In the genomic region with DNA sequence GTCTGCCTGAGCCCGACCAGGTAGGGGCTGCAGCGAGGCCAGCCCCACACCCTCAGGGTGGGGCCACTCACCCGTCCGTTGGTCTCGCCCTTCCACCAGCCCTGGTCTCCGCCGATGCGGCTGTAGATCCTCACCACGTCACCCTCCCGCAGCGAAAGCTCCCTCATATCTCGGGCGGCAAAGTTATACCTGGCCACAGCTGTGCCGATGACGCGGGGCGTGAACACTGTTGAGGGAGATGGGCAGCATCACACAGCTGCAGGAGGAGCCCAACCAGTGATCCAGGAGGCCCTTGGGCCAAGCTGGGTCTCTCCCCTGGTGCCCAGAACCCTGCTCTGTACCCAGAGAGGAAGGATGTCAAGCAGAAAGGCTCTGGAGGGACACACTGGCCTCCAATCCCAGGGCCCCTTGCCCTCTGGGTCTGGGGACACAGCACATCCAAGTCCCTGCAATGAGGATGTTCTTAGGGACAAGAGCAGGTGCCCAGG, we compare ENCODE assay signal across 19 cellular contexts. TPM values are rescaled to one million over a fixed set of nuclear protein-coding genes. Genes with fewer than 3 reads are reported as not detected.
DNase-seq lines count a peak whose midpoint lies in the region; ATAC-seq and TF ChIP-seq lines count a peak whose summit lies in the region.
"Had no signal": no experiment of that assay in that cellular context is flagged by ENCODE, and none has a peak within 500 bp of the region (broad histone marks: within the 10 kb centered on the region; RNA-seq: fewer than 3 reads in every experiment).

No MANE protein-coding gene starts in this region.

- no peak overlapping the region for H2AFZ ChIP-seq in osteoblast (ENCODE audit: low read length)

- peaks cover 7% of the 10 kb centered on the region for H3K9me3 ChIP-seq in osteoblast (ENCODE audit: low read depth, low read length)

- H3K4me2 ChIP-seq in osteoblast (ENCODE audit: insufficient read depth, low read length), result no peak overlapping the region
- H3K4me2 ChIP-seq: SK-N-SH had no signal

- TF ChIP-seq CTCF in natural killer cell (IDR thresholded peaks at IDR 0.05) (no peak), coronary artery (IDR thresholded peaks at IDR 0.05) (no peak), osteoblast (IDR thresholded peaks at IDR 0.05; ENCODE audit: extremely low read depth, low read depth, low read length) (no peak)

- H3K9me3 Mint-ChIP-seq in natural killer cell, result peaks cover 4 to 9% of the 10 kb centered on the region in 2 donors
- no peaks in the 10 kb centered on the region for H3K9me3 Mint-ChIP-seq in natural killer cell treated with Interleukin-12 subunit alpha and Interleukin-12 subunit beta and Interleukin-15 and Interleukin-18, amount 100 ng/mL, for 72 hours

- CTCF ChIA-PET in HEK293T (lab: Yijun Ruan, JAX), result interaction anchor here (1.4 kb wide), 2 partner anchors 8 to 14 kb away, joined by 3 to 7 read pairs; no protein-coding TSS in a partner anchor

- no peak overlapping the region for H3K27ac ChIP-seq in coronary artery
- no peak overlapping the region for H3K27ac ChIP-seq in osteoblast (ENCODE audit: low read depth, low read length)
- H3K27ac ChIP-seq in caudate nucleus (ENCODE audit: low read depth, low read length), result no peak overlapping the region
- H3K27ac ChIP-seq: esophagus muscularis mucosa had no signal

- H3K36me3 ChIP-seq in osteoblast (ENCODE audit: insufficient read depth, low read length), result peaks cover 26% of the 10 kb centered on the region

- H3K4me1 Mint-ChIP-seq in natural killer cell, result no peaks in the 10 kb centered on the region
- no peaks in the 10 kb centered on the region for H3K4me1 Mint-ChIP-seq in natural killer cell treated with Interleukin-12 subunit alpha and Interleukin-12 subunit beta and Interleukin-15 and Interleukin-18, amount 100 ng/mL, for 72 hours (ENCODE audit: low read depth in 2 of 2)
- H3K4me1 Mint-ChIP-seq: activated B cell treated with CpG ODN at 0.5 μM for 24 hours; CD4-positive, CD25-positive, alpha-beta regulatory T cell had no signal

- no peak overlapping the region for H3K4me3 Mint-ChIP-seq in natural killer cell
- H3K4me3 Mint-ChIP-seq in natural killer cell treated with Interleukin-12 subunit alpha and Interleukin-12 subunit beta and Interleukin-15 and Interleukin-18, amount 100 ng/mL, for 72 hours, result no peak overlapping the region
- H3K4me3 Mint-ChIP-seq: activated B cell treated with CpG ODN at 0.5 μM for 24 hours; activated CD8-positive, alpha-beta T cell treated with anti-CD3 and anti-CD28 coated beads for 36 hours; activated T-cell treated with anti-CD3 and anti-CD28 coated beads, Interleukin-2, amount 50 U/mL, for 72 hours; CD4-positive, CD25-positive, alpha-beta regulatory T cell; effector memory CD8-positive, alpha-beta T cell; T-helper 2 cell treated with Interferon-gamma antibody and Interleukin-4, amounts not matched to agents 5 μg/mL and 100 μg/mL, for 36 hours had no signal

- H3K27me3 Mint-ChIP-seq in natural killer cell (ENCODE audit: low read depth in 2 of 2), result no peaks in the 10 kb centered on the region
- no peaks in the 10 kb centered on the region for H3K27me3 Mint-ChIP-seq in natural killer cell treated with Interleukin-12 subunit alpha and Interleukin-12 subunit beta and Interleukin-15 and Interleukin-18, amount 100 ng/mL, for 72 hours
- H3K27me3 Mint-ChIP-seq: activated B cell treated with CpG ODN at 0.5 μM for 24 hours; activated CD8-positive, alpha-beta T cell treated with anti-CD3 and anti-CD28 coated beads for 36 hours; CD4-positive, CD25-positive, alpha-beta regulatory T cell; effector memory CD8-positive, alpha-beta T cell had no signal

- H3K4me3 ChIP-seq in coronary artery (no peak overlapping the region), osteoblast (ENCODE audit: insufficient read depth, low read length) (no peak overlapping the region)
- H3K4me3 ChIP-seq: esophagus muscularis mucosa had no signal

- DNase-seq in natural killer cell (peak; percentile 4), coronary artery (ENCODE audit: low spot score) (peak; percentile 54), osteoblast (ENCODE audit: insufficient read length, low spot score, missing footprints) (peak; percentile 71), caudate nucleus (lab: John Stamatoyannopoulos, UW) (no peak), HEK293T (ENCODE audit: extremely low spot score) (no peak), NCI-H510A treated with DMSO at 0.1 percent for 48 hours (lab: John Stamatoyannopoulos, UW) (no peak)
- DNase-seq in natural killer cell treated with Interleukin-12 subunit alpha and Interleukin-12 subunit beta and Interleukin-15 and Interleukin-18, amount 100 ng/mL, for 72 hours (ENCODE audit: low spot score), result no peak
- DNase-seq: activated B cell treated with CpG ODN at 0.5 μM for 24 hours; activated T-cell treated with anti-CD3 and anti-CD28 coated beads, Interleukin-2, amount 50 U/mL, for 72 hours; CD4-positive, CD25-positive, alpha-beta regulatory T cell; effector memory CD8-positive, alpha-beta T cell; hypothalamus; NCI-H1436; NK-92 treated with Interleukin-12 subunit alpha and Interleukin-12 subunit beta, amount 100 ng/mL, for 24 hours; SK-N-SH had no signal

- H3K27me3 ChIP-seq in osteoblast (ENCODE audit: insufficient read depth, low read length), result no peaks in the 10 kb centered on the region
- H3K27me3 ChIP-seq: esophagus muscularis mucosa had no signal

- POLR2A ChIA-PET in HEK293T (lab: Yijun Ruan, JAX), result no interaction called here

- H3K79me2 ChIP-seq in osteoblast (ENCODE audit: insufficient read depth, low read length), result no peaks in the 10 kb centered on the region

- peaks cover 6% of the 10 kb centered on the region for H3K4me1 ChIP-seq in osteoblast (ENCODE audit: insufficient read depth, low read length)
- H3K4me1 ChIP-seq: esophagus muscularis mucosa had no signal

- intact Hi-C loops in natural killer cell (cut with micrococcal nuclease), result no loop called here

- ATAC-seq in natural killer cell (no peak), GM18502 (IDR thresholded peaks at IDR 0.05; ENCODE audit: poor library complexity, unreplicated experiment) (no peak)
- no peak for ATAC-seq in natural killer cell treated with Interleukin-12 subunit alpha and Interleukin-12 subunit beta and Interleukin-15 and Interleukin-18, amount 100 ng/mL, for 72 hours
- ATAC-seq: activated CD8-positive, alpha-beta T cell treated with anti-CD3 and anti-CD28 coated beads for 36 hours; activated T-cell treated with anti-CD3 and anti-CD28 coated beads, Interleukin-2, amount 50 U/mL, for 72 hours; effector memory CD8-positive, alpha-beta T cell had no signal

- H3K36me3 Mint-ChIP-seq in natural killer cell, result peaks cover 9% of the 10 kb centered on the region
- peaks cover 15% of the 10 kb centered on the region for H3K36me3 Mint-ChIP-seq in natural killer cell treated with Interleukin-12 subunit alpha and Interleukin-12 subunit beta and Interleukin-15 and Interleukin-18, amount 100 ng/mL, for 72 hours

- peaks cover 2% of the 10 kb centered on the region for H4K20me1 ChIP-seq in osteoblast (ENCODE audit: insufficient read depth, low read length)

- no peak overlapping the region for H3K27ac Mint-ChIP-seq in natural killer cell
- no peak overlapping the region for H3K27ac Mint-ChIP-seq in natural killer cell treated with Interleukin-12 subunit alpha and Interleukin-12 subunit beta and Interleukin-15 and Interleukin-18, amount 100 ng/mL, for 72 hours
- H3K27ac Mint-ChIP-seq: activated B cell treated with CpG ODN at 0.5 μM for 24 hours; activated CD8-positive, alpha-beta T cell treated with anti-CD3 and anti-CD28 coated beads for 36 hours; activated T-cell treated with anti-CD3 and anti-CD28 coated beads, Interleukin-2, amount 50 U/mL, for 72 hours; CD4-positive, CD25-positive, alpha-beta regulatory T cell; effector memory CD8-positive, alpha-beta T cell; T-helper 2 cell treated with Interferon-gamma antibody and Interleukin-4, amounts not matched to agents 5 μg/mL and 100 μg/mL, for 36 hours had no signal

TF ChIP-seq in HEK293T, 16 proteins besides CTCF, POLR2A, EP300 and RAD21:
- no peak for TF ChIP-seq ELF4 (IDR thresholded peaks at IDR 0.05)
- TF ChIP-seq ARNT (IDR thresholded peaks at IDR 0.05), result no peak
- no peak for TF ChIP-seq L3MBTL2 (conservative IDR thresholded peaks at IDR 0.05)
- no peak for TF ChIP-seq CTBP1 (IDR thresholded peaks at IDR 0.05; ENCODE audit: borderline replicate concordance)
- no peak for TF ChIP-seq SP1 (IDR thresholded peaks at IDR 0.05)
- TF ChIP-seq ZNF384 (IDR thresholded peaks at IDR 0.05), result no peak
- no peak for TF ChIP-seq SUZ12 (IDR thresholded peaks at IDR 0.05)
- TF ChIP-seq NFRKB (IDR thresholded peaks at IDR 0.05), result no peak
- TF ChIP-seq, protein P1, sequence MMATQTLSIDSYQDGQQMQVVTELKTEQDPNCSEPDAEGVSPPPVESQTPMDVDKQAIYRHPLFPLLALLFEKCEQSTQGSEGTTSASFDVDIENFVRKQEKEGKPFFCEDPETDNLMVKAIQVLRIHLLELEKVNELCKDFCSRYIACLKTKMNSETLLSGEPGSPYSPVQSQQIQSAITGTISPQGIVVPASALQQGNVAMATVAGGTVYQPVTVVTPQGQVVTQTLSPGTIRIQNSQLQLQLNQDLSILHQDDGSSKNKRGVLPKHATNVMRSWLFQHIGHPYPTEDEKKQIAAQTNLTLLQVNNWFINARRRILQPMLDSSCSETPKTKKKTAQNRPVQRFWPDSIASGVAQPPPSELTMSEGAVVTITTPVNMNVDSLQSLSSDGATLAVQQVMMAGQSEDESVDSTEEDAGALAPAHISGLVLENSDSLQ (IDR thresholded peaks at IDR 0.05), result no peak
- TF ChIP-seq LEF1 (IDR thresholded peaks at IDR 0.05; ENCODE audit: borderline replicate concordance), result no peak
- no peak for TF ChIP-seq HDGF (IDR thresholded peaks at IDR 0.05; ENCODE audit: borderline replicate concordance)
- TF ChIP-seq BHLHE40 (IDR thresholded peaks at IDR 0.05; ENCODE audit: borderline replicate concordance), result no peak
- TF ChIP-seq FOXK2 (IDR thresholded peaks at IDR 0.05), result no peak
- TF ChIP-seq FOXA1 (IDR thresholded peaks at IDR 0.05), result no peak
- TF ChIP-seq TARDBP (IDR thresholded peaks at IDR 0.05), result no peak
- no peak for TF ChIP-seq FOXM1 (IDR thresholded peaks at IDR 0.05; ENCODE audit: borderline replicate concordance)
TF ChIP-seq in HEK293T: peak in this region for 0.

RNA-seq across cellular contexts. Expression of a gene that starts 30.3 kb away (rescaled TPM):
- 1 to 10 TPM; 2.2 to 6.8 (median 4.1) TPM for total RNA-seq in natural killer cell
- under 1 TPM; 0.36 to 0.38 TPM for total RNA-seq in natural killer cell treated with Interleukin-12 subunit alpha and Interleukin-12 subunit beta and Interleukin-15 and Interleukin-18, amount 100 ng/mL, for 72 hours
- 5.4 and 10.9 TPM in 2 replicates for total RNA-seq in osteoblast
- total RNA-seq: activated B cell treated with CpG ODN at 0.5 μM for 24 hours had no signal

Comparison
In these comparisons a context has a peak if more than half of its experiments do, and no peak if none do; other contexts are left out.
1. DNase-seq: peak in natural killer cell (single experiment), coronary artery (single experiment) and osteoblast (single experiment); none in natural killer cell treated with Interleukin-12 subunit alpha and Interleukin-12 subunit beta and Interleukin-15 and Interleukin-18, amount 100 ng/mL, for 72 hours (single experiment), caudate nucleus (0 of 61), HEK293T (single experiment) and NCI-H510A treated with DMSO at 0.1 percent for 48 hours (single experiment).